ENCODE assay signal across 10 cellular contexts in the genomic region with DNA sequence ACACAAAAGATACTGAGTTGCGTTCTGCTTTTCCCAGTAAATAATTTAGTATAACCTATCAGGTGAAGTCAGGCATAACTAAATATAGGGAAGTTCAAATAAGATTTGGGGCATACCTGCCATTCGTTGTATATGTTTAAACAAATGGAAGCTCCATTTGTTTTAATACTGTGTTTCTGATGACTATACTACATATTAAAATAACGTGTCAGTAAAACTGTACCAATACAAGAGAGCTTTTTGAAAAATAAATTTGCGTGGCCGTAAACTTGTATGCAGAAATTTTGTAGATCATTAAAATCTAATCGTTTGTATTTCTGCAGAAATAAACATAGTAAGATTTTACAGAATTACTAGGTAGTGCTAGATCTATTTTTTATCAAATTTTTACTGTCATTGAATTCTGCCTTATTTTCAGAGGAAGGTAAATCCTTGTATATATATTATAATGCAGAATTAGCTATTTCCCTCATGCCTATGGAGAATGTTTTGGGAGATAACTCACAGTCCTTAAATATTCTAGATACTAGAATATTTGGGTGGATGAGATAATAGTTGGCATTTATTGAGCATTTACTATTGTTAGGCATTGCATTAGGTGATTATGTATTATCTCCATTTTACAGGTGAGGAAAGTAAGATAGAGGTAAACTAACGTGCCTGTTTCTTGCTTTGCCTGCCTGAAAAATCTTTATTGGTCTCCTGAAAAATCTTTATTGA. TPM values are rescaled to one million over a fixed set of nuclear protein-coding genes. Genes with fewer than 3 reads are reported as not detected.
DNase-seq lines count a peak whose midpoint lies in the region; ATAC-seq, FAIRE-seq and TF ChIP-seq lines count a peak whose summit lies in the region.
"Had no signal": no experiment of that assay in that cellular context is flagged by ENCODE, and none has a peak within 500 bp of the region (broad histone marks: within the 10 kb centered on the region; RNA-seq: fewer than 3 reads in every experiment).

No MANE protein-coding gene starts in this region.

- peak overlapping the region; percentile 96 for H3K4me2 ChIP-seq in K562 (ENCODE audit: insufficient read depth, low read length)

- WGBS in K562 (ENCODE audit: insufficient coverage, low coverage, missing lambda C conversion rate): 17% methylated on average over 7 of the region's 7 CpGs
- WGBS in mesodermal cell (ENCODE audit: insufficient coverage in 2 of 2), 2 experiments: no CpG with 5 or more reads among the region's 7 CpGs
- 55 to 59% methylated on average over 7 of the region's 7 CpGs for WGBS in aorta, 2 donors

- peak overlapping the region in 1 of 2 experiments; percentile 95; a peak in 2 of 4 replicates for H3K9ac ChIP-seq in K562 (ENCODE audit: insufficient read depth in 1 of 2, low read depth in 2 of 2, low read length in 2 of 2)

- H3K27ac ChIP-seq in K562 (ENCODE audit: extremely low read depth, low read depth, low read length): peak overlapping the region; percentile 25; the same call in 1 of the 3 replicates
- no peak overlapping the region for H3K27ac ChIP-seq in mesodermal cell (ENCODE audit: low read depth, low read length, severe bottlenecking)
- H3K27ac ChIP-seq in aorta (ENCODE audit: low read depth in 1 of 2, low read length in 2 of 2): no peak overlapping the region

- H3K9me1 ChIP-seq in K562 (ENCODE audit: control insufficient read depth, insufficient read depth, low read length): no peaks in the 10 kb centered on the region

- POLR2A ChIA-PET in K562 (lab: Yijun Ruan, JAX) (interaction anchor here (0.8 to 1.2 kb wide), 2 partner anchors 10 to 133 kb away, joined by 3 read pairs; no protein-coding TSS in a partner anchor), GM10248 (lab: Yijun Ruan, JAX) (interaction anchor here (0.9 kb wide), 1 partner anchor 12 kb away, joined by 3 read pairs; no protein-coding TSS in a partner anchor)

- no peaks in the 10 kb centered on the region for H3K27me3 Mint-ChIP-seq in stimulated activated naive CD8-positive, alpha-beta T cell treated with anti-CD3 and anti-CD28 coated beads, Interleukin-15, Interleukin-2, amounts not matched to agents 100 ng/mL and 50 ng/mL, for 24 hours

- H3K4me3 Mint-ChIP-seq in stimulated activated naive CD8-positive, alpha-beta T cell treated with anti-CD3 and anti-CD28 coated beads, Interleukin-15, Interleukin-2, amounts not matched to agents 100 ng/mL and 50 ng/mL, for 24 hours: peak overlapping the region; percentile 89

- peak overlapping the region; percentile 79 for H3K4me3 ChIP-seq in K562
- peak overlapping the region; percentile 88 for H3K4me3 ChIP-seq in mesodermal cell (ENCODE audit: extremely low read depth, insufficient read depth, low read length, poor library complexity, severe bottlenecking)
- peak overlapping the region; percentile 26 to 63 for H3K4me3 ChIP-seq in aorta (ENCODE audit: low read length in 2 of 2)

- H3K4me1 Mint-ChIP-seq in stimulated activated naive CD8-positive, alpha-beta T cell treated with anti-CD3 and anti-CD28 coated beads, Interleukin-15, Interleukin-2, amounts not matched to agents 100 ng/mL and 50 ng/mL, for 24 hours (ENCODE audit: low read depth): peaks cover 57% of the 10 kb centered on the region

- no peak for ATAC-seq in stimulated activated naive CD8-positive, alpha-beta T cell treated with anti-CD3 and anti-CD28 coated beads, Interleukin-15, Interleukin-2, amounts not matched to agents 100 U/mL and 50 U/mL, for 24 hours
- ATAC-seq in K562 (no peak), aorta (ENCODE audit: low FRiP score) (no peak)

- no peak for TF ChIP-seq POLR2A in K562 (conservative IDR thresholded peaks at IDR 0.05)

- in situ Hi-C loops in K562 (cut with MboI): no loop called here

- H3K4me1 ChIP-seq in K562 (replicated peaks in 1 of 2; ENCODE audit: control insufficient read depth in 2 of 2, insufficient read depth in 2 of 2, low read length in 2 of 2) (peaks cover 0 to 9% of the 10 kb centered on the region in 2 experiments; a peak in 4 of 5 replicates), mesodermal cell (ENCODE audit: control insufficient read depth, insufficient read depth, low read length, poor library complexity, severe bottlenecking) (no peaks in the 10 kb centered on the region), aorta (ENCODE audit: control insufficient read depth in 1 of 2, insufficient read depth in 2 of 2, low read length in 2 of 2) (peaks cover 0 to 9% of the 10 kb centered on the region in 2 donors)

- H3K27me3 ChIP-seq in K562 (ENCODE audit: control insufficient read depth in 2 of 2, insufficient read depth in 2 of 2, low read length in 2 of 2) (no peaks in the 10 kb centered on the region), aorta (ENCODE audit: control insufficient read depth in 1 of 2, insufficient read depth in 2 of 2, low read length in 1 of 2) (no peaks in the 10 kb centered on the region)

- no peaks in the 10 kb centered on the region; the same call in 1 of the 2 replicates for H4K20me1 ChIP-seq in K562 (replicated peaks; ENCODE audit: control insufficient read depth, insufficient read depth, low read length)

- no peak for FAIRE-seq in K562 (lab: Jason Lieb, UNC)

- intact Hi-C loops in K562 (cut with micrococcal nuclease) (no loop called here), aorta (cut with DNase I) (no loop called here)

- H3K9me3 ChIP-seq in K562 (replicated peaks; ENCODE audit: control insufficient read depth, insufficient read depth, low read depth, low read length) (no peaks in the 10 kb centered on the region; the same call in 1 of the 2 replicates), mesodermal cell (ENCODE audit: control insufficient read depth, low read length) (no peaks in the 10 kb centered on the region), aorta (ENCODE audit: control insufficient read depth, low read length) (no peaks in the 10 kb centered on the region)

- BruUV-seq in K562 (replicated peaks; lab: Mats Ljungman, UMichigan): no TSS peak

- no peak overlapping the region for H2AFZ ChIP-seq in K562 (ENCODE audit: low read depth, low read length)

- H3K27ac Mint-ChIP-seq in stimulated activated naive CD8-positive, alpha-beta T cell treated with anti-CD3 and anti-CD28 coated beads, Interleukin-15, Interleukin-2, amounts not matched to agents 100 ng/mL and 50 ng/mL, for 24 hours: no peak overlapping the region

- CTCF ChIA-PET in K562 (lab: Yijun Ruan, JAX; ENCODE audit: low intra/inter-chr PET ratio): no interaction called here
- CTCF ChIA-PET in GM10248 (lab: Yijun Ruan, JAX): interaction anchor here (0.6 to 1.7 kb wide), 4 partner anchors 10 to 29 kb away, joined by 3 to 4 read pairs (median 3); no protein-coding TSS in a partner anchor

- H3K36me3 Mint-ChIP-seq in stimulated activated naive CD8-positive, alpha-beta T cell treated with anti-CD3 and anti-CD28 coated beads, Interleukin-15, Interleukin-2, amounts not matched to agents 100 ng/mL and 50 ng/mL, for 24 hours (ENCODE audit: low read depth): peaks cover 25% of the 10 kb centered on the region

- no peaks in the 10 kb centered on the region for H3K9me3 Mint-ChIP-seq in stimulated activated naive CD8-positive, alpha-beta T cell treated with anti-CD3 and anti-CD28 coated beads, Interleukin-15, Interleukin-2, amounts not matched to agents 100 ng/mL and 50 ng/mL, for 24 hours

- H3K79me2 ChIP-seq in K562 (ENCODE audit: control insufficient read depth, insufficient read depth, low read length): peaks cover 65% of the 10 kb centered on the region

- TF ChIP-seq EP300 in K562 (IDR thresholded peaks at IDR 0.05; ENCODE audit: low read length): no peak

- peaks cover 27% of the 10 kb centered on the region for H3K36me3 ChIP-seq in K562 (ENCODE audit: control insufficient read depth, insufficient read depth, low read length)
- H3K36me3 ChIP-seq in mesodermal cell (ENCODE audit: control insufficient read depth, insufficient read depth, low read length): peaks cover 20% of the 10 kb centered on the region
- no peaks in the 10 kb centered on the region for H3K36me3 ChIP-seq in aorta (ENCODE audit: control insufficient read depth in 1 of 2, insufficient read depth in 2 of 2, low read length in 1 of 2)

- TF ChIP-seq CTCF in K562 (IDR thresholded peaks at IDR 0.05 in 2 of 3, conservative IDR thresholded peaks at IDR 0.05 in 1 of 3; ENCODE audit: insufficient read depth in 2 of 3, low read depth in 1 of 3, low read length in 3 of 3) (no peak), GM10248 (IDR thresholded peaks at IDR 0.05; ENCODE audit: control extremely low read depth, extremely low read depth, low read depth, missing control alignments) (no peak)

- DNase-seq in stimulated activated naive CD8-positive, alpha-beta T cell treated with anti-CD3 and anti-CD28 coated beads, Interleukin-15, Interleukin-2, amounts not matched to agents 100 U/mL and 50 U/mL, for 24 hours: no peak
- DNase-seq in K562 (ENCODE audit: extremely low read depth in 1 of 4, low spot score in 3 of 4) (no peak), aorta (no peak), NCI-H82 (lab: John Stamatoyannopoulos, UW) (no peak), NCI-H2081 treated with DMSO at 0.1 percent for 48 hours (lab: John Stamatoyannopoulos, UW) (no peak), GM10248 (ENCODE audit: extremely low spot score) (no peak)
- DNase-seq: DMS79 treated with DMSO at 0.1 percent for 48 hours, NCI-H2171 had no signal

- no peak for TF ChIP-seq RAD21 in K562 (CRISPR knock-in tag; conservative IDR thresholded peaks at IDR 0.05 in 1 of 2, IDR thresholded peaks at IDR 0.05 in 1 of 2)

TF ChIP-seq in K562, 482 proteins besides CTCF, POLR2A, EP300 and RAD21 (continues in another document):
- TF ChIP-seq NFE2L1 (tag; IDR thresholded peaks at IDR 0.05; ENCODE audit: borderline replicate concordance, low read depth): no peak

RNA-seq across cellular contexts. Expression of gene SCFD1, which starts 1.5 kb away (rescaled TPM):
- 85.0 and 349 TPM in 2 replicates for total RNA-seq in K562 (2011; cell fraction: chromatin; rRNA removed; ENCODE audit: low replicate concordance)
- total RNA-seq in K562 (2011; cell fraction: nucleolus; rRNA removed): 36.5 and 54.1 TPM in 2 replicates
- total RNA-seq in K562 (2011; cell fraction: nucleoplasm; rRNA removed): 106 and 172 TPM in 2 replicates
- total RNA-seq in K562 (2014; rRNA removed) (46.7 and 49.6 TPM in 2 replicates), K562 (2014; rRNA removed; fragmentation: Illumina TruSeq; extraction: Trizol) (94.2 and 96.0 TPM in 2 replicates), K562 (2015; rRNA removed; fragmentation: Illumina TruSeq; extraction: Trizol) (64.0 and 75.2 TPM in 2 replicates), K562 (2021) (54.6 and 56.9 TPM in 2 replicates), aorta (10 to 100 TPM; 76.6 to 97.3 TPM)
- polyA plus RNA-seq in K562 (2011; rRNA removed) (83.5 and 112 TPM in 2 replicates), K562 (2014; fragmentation: Illumina TruSeq; extraction: Trizol) (54.0 and 60.1 TPM in 2 replicates), K562 (2014; fragmentation: Nextera tagmentation; extraction: Ambion mirVana) (10 to 100 TPM; 75.8 to 86.8 TPM), K562 (2014; rRNA removed) (48.9 and 81.3 TPM in 2 replicates), aorta (10 to 100 TPM; 45.6 to 56.5 TPM)
- polyA plus RNA-seq in K562 (2011; cell fraction: cytosol; rRNA removed): 17.1 and 34.0 TPM in 2 replicates
- polyA plus RNA-seq in K562 (2011; cell fraction: nucleus; rRNA removed): 29.6 and 54.3 TPM in 2 replicates
- polyA plus RNA-seq in K562 (2012): 49.4 and 60.8 TPM in 2 replicates
- polyA minus RNA-seq in K562 (2011; rRNA and poly(A)+ RNA removed): 148 and 150 TPM in 2 replicates
- 23.0 and 33.3 TPM in 2 replicates for polyA minus RNA-seq in K562 (2011; cell fraction: cytosol; rRNA and poly(A)+ RNA removed)
- polyA minus RNA-seq in K562 (2011; cell fraction: nucleus; rRNA and poly(A)+ RNA removed): 62.7 and 127 TPM in 2 replicates
- 62.6 TPM for polyA plus RNA-seq in mesodermal cell (2013, experiment 1 of 2)
- 72.7 TPM for polyA plus RNA-seq in mesodermal cell (2013, experiment 2 of 2)
